20 cellular contexts compared by ENCODE assay signal in the genomic region with DNA sequence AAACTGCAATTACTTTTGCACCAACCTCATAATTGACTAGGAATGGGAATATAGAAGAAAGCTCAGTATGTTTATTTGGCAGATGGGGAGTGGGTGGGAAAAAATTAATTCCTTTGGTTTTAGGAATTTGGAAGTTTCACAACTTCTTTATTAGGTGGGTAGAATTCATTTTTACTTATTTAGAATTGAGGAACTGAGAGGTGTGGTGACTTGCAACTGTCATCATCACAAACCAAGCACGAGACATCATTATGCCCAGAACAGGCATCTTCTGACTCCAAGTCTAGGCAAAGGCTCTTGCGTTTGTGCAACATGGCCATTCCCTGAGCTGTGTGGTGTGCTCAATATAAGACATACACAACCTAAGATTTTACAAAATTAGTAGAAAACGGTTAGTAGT.
A peak's percentile ranks its signal among the peaks of the same experiment; 100 is the strongest.
DNase-seq lines count a peak whose midpoint lies in the region; ATAC-seq, FAIRE-seq and TF ChIP-seq lines count a peak whose summit lies in the region.
"Had no signal": no experiment of that assay in that cellular context is flagged by ENCODE, and none has a peak within 500 bp of the region (broad histone marks: within the 10 kb centered on the region; RNA-seq: fewer than 3 reads in every experiment).

No MANE protein-coding gene starts in this region.

- TF ChIP-seq POLR2A in endothelial cell of umbilical vein (IDR thresholded peaks at IDR 0.05; ENCODE audit: low read depth, low read length), result no peak

- no peaks in the 10 kb centered on the region for H3K9me1 ChIP-seq in endothelial cell of umbilical vein (replicated peaks; ENCODE audit: control insufficient read depth, extremely low read depth, insufficient read depth, low read length)

- ATAC-seq in GM18909 (IDR thresholded peaks at IDR 0.05; ENCODE audit: poor library complexity, unreplicated experiment), result peak; percentile 88
- ATAC-seq in GM21786 (IDR thresholded peaks at IDR 0.05; ENCODE audit: unreplicated experiment), result peak; percentile 84
- peak; percentile 61 for ATAC-seq in HG03139 (IDR thresholded peaks at IDR 0.05; ENCODE audit: unreplicated experiment)
- no peak for ATAC-seq in aorta (ENCODE audit: low FRiP score)
- ATAC-seq: left lung; naive thymus-derived CD4-positive, alpha-beta T cell; Panc1; stimulated activated effector memory CD8-positive, alpha-beta T cell treated with anti-CD3 and anti-CD28 coated beads, Interleukin-12 subunit alpha, Interleukin-12 subunit beta, amount 100 ng/mL, for 72 hours; WTC11 had no signal

- 88 to 95% methylated on average over 3 of the region's 3 CpGs for WGBS in aorta, 2 donors

- DNase-seq in endothelial cell of umbilical vein (ENCODE audit: low read depth, low spot score), result no peak
- no peak for DNase-seq in kidney tubule cell (ENCODE audit: low spot score)
- no peak for DNase-seq in NCI-H226
- no peak for DNase-seq in activated CD4-positive, CD25-positive, alpha-beta regulatory T cell (lab: John Stamatoyannopoulos, UW)
- DNase-seq in aorta, result no peak
- DNase-seq: activated naive CD4-positive, alpha-beta T cell treated with anti-CD3 and anti-CD28 coated beads for 36 hours; H9; left lung; naive thymus-derived CD4-positive, alpha-beta T cell; NCI-H2029; NCI-H524 treated with DMSO at 0.1 percent for 48 hours; sigmoid colon; stimulated activated CD4-positive, alpha-beta T cell treated with anti-CD3 and anti-CD28 coated beads, Interleukin-4, amount 100 ng/mL, for 24 hours had no signal

- intact Hi-C loops in endothelial cell of umbilical vein (cut with micrococcal nuclease) (no loop called here), aorta (cut with DNase I) (no loop called here)

- no peaks in the 10 kb centered on the region for H3K9me3 ChIP-seq in endothelial cell of umbilical vein (replicated peaks; ENCODE audit: control insufficient read depth, insufficient read depth, low read length)
- H3K9me3 ChIP-seq in aorta (ENCODE audit: control insufficient read depth, low read length), result no peaks in the 10 kb centered on the region
- H3K9me3 ChIP-seq: sigmoid colon had no signal

- dilution Hi-C loops in endothelial cell of umbilical vein (cut with MboI; ENCODE audit: extremely low pct_ligation_motif_present, low sequenced_read_pairs), result no loop called here

- FAIRE-seq in endothelial cell of umbilical vein (lab: Jason Lieb, UNC), result peak; percentile 21

- POLR2A ChIA-PET in endothelial cell of umbilical vein (lab: Charles Lee), result no interaction called here

- H3K4me1 ChIP-seq in endothelial cell of umbilical vein (ENCODE audit: control insufficient read depth, extremely low read depth, insufficient read depth, low read length) (no peaks in the 10 kb centered on the region), aorta (ENCODE audit: control insufficient read depth in 1 of 2, insufficient read depth in 2 of 2, low read length in 2 of 2) (peaks cover 0 to 1% of the 10 kb centered on the region in 2 donors)
- H3K4me1 ChIP-seq: left lung, sigmoid colon had no signal

- no peaks in the 10 kb centered on the region for H3K27me3 ChIP-seq in endothelial cell of umbilical vein (ENCODE audit: control insufficient read depth in 2 of 2, insufficient read depth in 2 of 2, low read length in 2 of 2)
- no peaks in the 10 kb centered on the region for H3K27me3 ChIP-seq in aorta (ENCODE audit: control insufficient read depth in 1 of 2, insufficient read depth in 2 of 2, low read length in 1 of 2)
- H3K27me3 ChIP-seq: left lung, sigmoid colon had no signal

- H3K9ac ChIP-seq in endothelial cell of umbilical vein (replicated peaks; ENCODE audit: extremely low read depth, insufficient read depth, low read length), result no peak overlapping the region

- no peaks in the 10 kb centered on the region for H4K20me1 ChIP-seq in endothelial cell of umbilical vein (replicated peaks; ENCODE audit: control insufficient read depth, extremely low read depth, insufficient read depth, low read length)

- no peak for TF ChIP-seq CTCF in endothelial cell of umbilical vein (IDR thresholded peaks at IDR 0.05; ENCODE audit: extremely low read depth in 1 of 2, insufficient read depth in 1 of 2, low read depth in 1 of 2, low read length in 2 of 2)

- H3K27ac ChIP-seq in endothelial cell of umbilical vein (ENCODE audit: insufficient read depth, low read depth, low read length), result no peak overlapping the region
- H3K27ac ChIP-seq in aorta (ENCODE audit: low read depth in 1 of 2, low read length in 2 of 2), result no peak overlapping the region
- H3K27ac ChIP-seq: C4-2B, left lung, sigmoid colon had no signal

- no peak overlapping the region for H2AFZ ChIP-seq in endothelial cell of umbilical vein (ENCODE audit: low read depth, low read length)

- BruUV-seq in endothelial cell of umbilical vein (replicated peaks; lab: Mats Ljungman, UMichigan), result no TSS peak

- H3K36me3 ChIP-seq in endothelial cell of umbilical vein (ENCODE audit: control insufficient read depth in 2 of 2, extremely low read depth in 1 of 2, insufficient read depth in 2 of 2, low read length in 2 of 2) (no peaks in the 10 kb centered on the region), aorta (ENCODE audit: control insufficient read depth in 1 of 2, insufficient read depth in 2 of 2, low read length in 1 of 2) (no peaks in the 10 kb centered on the region)
- H3K36me3 ChIP-seq: left lung, sigmoid colon had no signal

- H3K4me3 ChIP-seq in endothelial cell of umbilical vein (replicated peaks in 1 of 3; ENCODE audit: insufficient read depth in 1 of 3, low read depth in 1 of 3, low read length in 3 of 3) (no peak overlapping the region), aorta (ENCODE audit: low read length in 2 of 2) (no peak overlapping the region)
- H3K4me3 ChIP-seq: left lung, sigmoid colon had no signal

- no peak overlapping the region for H3K4me2 ChIP-seq in endothelial cell of umbilical vein (ENCODE audit: insufficient read depth, low read length)

- CTCF ChIA-PET in endothelial cell of umbilical vein (lab: Charles Lee), result interaction anchor here (1.1 kb wide), 1 partner anchor 10 kb away, joined by 3 read pairs; no protein-coding TSS in a partner anchor

- no peaks in the 10 kb centered on the region for H3K79me2 ChIP-seq in endothelial cell of umbilical vein (ENCODE audit: control insufficient read depth, insufficient read depth, low read length)

TF ChIP-seq in endothelial cell of umbilical vein, 7 proteins besides CTCF, POLR2A, EP300 and RAD21:
- TF ChIP-seq MYC (IDR thresholded peaks at IDR 0.05; ENCODE audit: low read depth, low read length), result no peak
